ENCODE assay signal across 15 cellular contexts in genomic region chr16:22328081-22328725, GRCh38. TPM values are rescaled to one million over a fixed set of nuclear protein-coding genes. Genes with fewer than 3 reads are reported as not detected.
DNase-seq lines count a peak whose midpoint lies in the region; ATAC-seq and TF ChIP-seq lines count a peak whose summit lies in the region.
"Had no signal": no experiment of that assay in that cellular context is flagged by ENCODE, and none has a peak within 500 bp of the region (broad histone marks: within the 10 kb centered on the region; RNA-seq: fewer than 3 reads in every experiment).

No MANE protein-coding gene starts in this region.

- no peak overlapping the region for H3K4me3 Mint-ChIP-seq in CD4-positive, alpha-beta T cell
- H3K4me3 Mint-ChIP-seq in activated T-helper 17 cell treated with anti-CD3 and anti-CD28 coated beads, Interleukin-2, amount 50 U/mL, for 72 hours: no peak overlapping the region

- H3K9me3 Mint-ChIP-seq in CD4-positive, alpha-beta T cell: no peaks in the 10 kb centered on the region
- no peaks in the 10 kb centered on the region for H3K9me3 Mint-ChIP-seq in activated T-helper 17 cell treated with anti-CD3 and anti-CD28 coated beads, Interleukin-2, amount 50 U/mL, for 72 hours
- H3K9me3 Mint-ChIP-seq: CD8-positive, alpha-beta memory T cell had no signal

- intact Hi-C loops in CD4-positive, alpha-beta T cell (cut with DNase I, micrococcal nuclease): loop anchor here in 1 of 2 experiments (5.0 kb wide), 2 partner anchors 44 to 94 kb away; partner anchors contain the start of gene CDR2

- no peak for TF ChIP-seq CTCF in CD4-positive, alpha-beta T cell (IDR thresholded peaks at IDR 0.05)

- no peak for ATAC-seq in CD4-positive, alpha-beta T cell (ENCODE audit: poor library complexity)
- no peak for ATAC-seq in activated T-helper 17 cell treated with anti-CD3 and anti-CD28 coated beads, Interleukin-2, amount 50 U/mL, for 72 hours (replicated peaks)
- ATAC-seq: K562 had no signal

- H3K4me1 Mint-ChIP-seq in CD4-positive, alpha-beta T cell (ENCODE audit: low read depth): peaks cover 19% of the 10 kb centered on the region
- peaks cover 9% of the 10 kb centered on the region for H3K4me1 Mint-ChIP-seq in activated T-helper 17 cell treated with anti-CD3 and anti-CD28 coated beads, Interleukin-2, amount 50 U/mL, for 72 hours

- DNase-seq in activated CD8-positive, alpha-beta memory T cell treated with anti-CD3 and anti-CD28 coated beads for 24 hours: peak; percentile 40
- no peak for DNase-seq in activated CD8-positive, alpha-beta memory T cell treated with anti-CD3 and anti-CD28 coated beads, Interleukin-2, amount 50 U/mL, for 4 hours
- no peak for DNase-seq in CD4-positive, alpha-beta T cell
- peak; percentile 15 for DNase-seq in stimulated activated CD8-positive, alpha-beta memory T cell treated with anti-CD3 and anti-CD28 coated beads, Interleukin-4, amount 100 ng/mL, for 48 hours
- DNase-seq in inferior parietal cortex (ENCODE audit: extremely low spot score): no peak
- no peak for DNase-seq in DMS79 treated with DMSO at 0.1 percent for 48 hours (lab: John Stamatoyannopoulos, UW)
- DNase-seq: CD8-positive, alpha-beta memory T cell; NCI-H1105; NCI-H2081; NCI-H2171 treated with DMSO at 0.1 percent for 48 hours; NCI-H510A; NCI-H774; SHP77 had no signal

- peak overlapping the region; percentile 14 for H3K27ac Mint-ChIP-seq in CD4-positive, alpha-beta T cell
- peak overlapping the region; percentile 65 for H3K27ac Mint-ChIP-seq in activated T-helper 17 cell treated with anti-CD3 and anti-CD28 coated beads, Interleukin-2, amount 50 U/mL, for 72 hours

- CTCF ChIA-PET in CD4-positive, alpha-beta T cell (lab: Charles Lee): no interaction called here

- H3K36me3 Mint-ChIP-seq in CD4-positive, alpha-beta T cell (ENCODE audit: low read depth): peaks cover 89% of the 10 kb centered on the region
- peaks cover 92% of the 10 kb centered on the region for H3K36me3 Mint-ChIP-seq in activated T-helper 17 cell treated with anti-CD3 and anti-CD28 coated beads, Interleukin-2, amount 50 U/mL, for 72 hours (ENCODE audit: low read depth)

- no peaks in the 10 kb centered on the region for H3K27me3 ChIP-seq in CD4-positive, alpha-beta T cell (ENCODE audit: control insufficient read depth, insufficient read depth, low read length)

- no peak overlapping the region for H3K27ac ChIP-seq in CD4-positive, alpha-beta T cell (ENCODE audit: low read depth, low read length)

- no peaks in the 10 kb centered on the region for H3K27me3 Mint-ChIP-seq in CD4-positive, alpha-beta T cell
- no peaks in the 10 kb centered on the region for H3K27me3 Mint-ChIP-seq in activated T-helper 17 cell treated with anti-CD3 and anti-CD28 coated beads, Interleukin-2, amount 50 U/mL, for 72 hours
- H3K27me3 Mint-ChIP-seq: CD8-positive, alpha-beta memory T cell had no signal

- no peaks in the 10 kb centered on the region for H3K9me3 ChIP-seq in CD4-positive, alpha-beta T cell (ENCODE audit: control insufficient read depth, low read length)

- POLR2A ChIA-PET in CD4-positive, alpha-beta T cell (lab: Charles Lee): interaction anchor here (1.0 to 4.2 kb wide), 3 partner anchors 30 to 47 kb away, joined by 3 to 21 read pairs (median 7); no protein-coding TSS in a partner anchor

RNA-seq across cellular contexts. Expression of gene POLR3E, which starts 31.0 kb away (rescaled TPM):
- total RNA-seq in CD4-positive, alpha-beta T cell: 100 to 1,000 TPM; 239 to 242 TPM
- total RNA-seq in activated T-helper 17 cell treated with anti-CD3 and anti-CD28 coated beads, Interleukin-2, amount 50 U/mL, for 72 hours: 10 to 100 TPM; 48.9 to 76.2 TPM

RNA-seq across cellular contexts. Expression of gene CDR2, which starts 46.2 kb away (rescaled TPM):
- total RNA-seq in CD4-positive, alpha-beta T cell: 100 to 1,000 TPM; 104 to 113 TPM
- total RNA-seq in activated T-helper 17 cell treated with anti-CD3 and anti-CD28 coated beads, Interleukin-2, amount 50 U/mL, for 72 hours: 10 to 100 TPM; 26.3 to 41.0 TPM

Comparison
In these comparisons a context has a peak if more than half of its experiments do, and no peak if none do; other contexts are left out.
1. DNase-seq: peak in activated CD8-positive, alpha-beta memory T cell treated with anti-CD3 and anti-CD28 coated beads for 24 hours (single experiment) and stimulated activated CD8-positive, alpha-beta memory T cell treated with anti-CD3 and anti-CD28 coated beads, Interleukin-4, amount 100 ng/mL, for 48 hours (single experiment); none in activated CD8-positive, alpha-beta memory T cell treated with anti-CD3 and anti-CD28 coated beads, Interleukin-2, amount 50 U/mL, for 4 hours (single experiment), CD4-positive, alpha-beta T cell (0 of 10), inferior parietal cortex (single experiment) and DMS79 treated with DMSO at 0.1 percent for 48 hours (single experiment).